10 cellular contexts compared by ENCODE assay signal in the genomic region with DNA sequence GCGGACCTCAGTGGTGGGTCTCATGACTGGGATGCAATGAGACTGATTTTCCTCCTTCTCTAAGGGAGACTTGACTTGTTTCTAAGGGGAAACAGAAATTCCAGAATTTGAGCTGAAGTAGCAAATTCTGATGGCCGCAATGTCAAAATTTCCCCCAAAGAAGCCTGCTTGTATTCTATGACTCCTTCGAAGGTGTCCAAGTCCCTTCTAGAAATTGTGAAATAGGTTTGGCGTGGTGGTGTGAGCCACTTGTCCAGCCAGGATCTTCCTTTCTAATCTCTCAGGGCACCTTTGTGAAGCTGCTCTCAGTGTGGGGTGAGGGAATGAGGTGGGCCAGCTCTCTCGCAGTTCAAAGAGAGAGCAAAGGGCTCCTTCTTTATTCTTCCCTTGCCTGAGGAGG. TPM values are rescaled to one million over a fixed set of nuclear protein-coding genes. Genes with fewer than 3 reads are reported as not detected.
"Had no signal": no experiment of that assay in that cellular context is flagged by ENCODE, and none has a peak within 500 bp of the region (broad histone marks: within the 10 kb centered on the region; RNA-seq: fewer than 3 reads in every experiment).

No MANE protein-coding gene starts in this region.

- H3K4me3 ChIP-seq: GM23248, HAP-1 had no signal

- FAIRE-seq: HTR-8/SVneo had no signal

- H2AFZ ChIP-seq: GM23248 had no signal

- H3K9ac ChIP-seq: GM23248, KMS-11 had no signal

- DNase-seq: GOT3, H7, IMR-90, KBM-7 had no signal

- H3K27ac ChIP-seq: GM23248, KMS-11 had no signal

- H3K9me3 ChIP-seq: HAP-1 had no signal

- H3K36me3 ChIP-seq: HAP-1 had no signal

- H3K4me2 ChIP-seq: KMS-11 had no signal

RNA-seq across cellular contexts. Expression of gene CLIC6, which starts 19.9 kb away (rescaled TPM):
- total RNA-seq: GM23248, H4, HT-29, IMR-90 had no signal
- polyA plus RNA-seq: IMR-90 had no signal
